In genomic region chr2:143379955-143380354, GRCh38 we compare ENCODE assay signal across 27 cellular contexts.
DNase-seq lines count a peak whose midpoint lies in the region; ATAC-seq, FAIRE-seq and TF ChIP-seq lines count a peak whose summit lies in the region.
"Had no signal": no experiment of that assay in that cellular context is flagged by ENCODE, and none has a peak within 500 bp of the region (broad histone marks: within the 10 kb centered on the region; RNA-seq: fewer than 3 reads in every experiment).

No MANE protein-coding gene starts in this region.

- H3K4me1 ChIP-seq in SK-N-SH (ENCODE audit: control insufficient read depth in 1 of 2, insufficient read depth in 2 of 2, low read depth in 1 of 2, low read length in 1 of 2) = no peaks in the 10 kb centered on the region
- H3K4me1 ChIP-seq: BE2C, BLaER1, Caco-2 had no signal

- POLR2A ChIA-PET in SK-N-SH (lab: Yijun Ruan, JAX) = no interaction called here

- no peak overlapping the region; a peak in 1 of 4 replicates for H3K27ac ChIP-seq in SK-N-SH (ENCODE audit: low read depth in 2 of 2, low read length in 1 of 2)
- H3K27ac ChIP-seq: BLaER1 had no signal

- WGBS in SK-N-SH (ENCODE audit: low lambda C conversion rate) = 25% methylated on average over 1 of the region's 1 CpG

- H3K4me3 ChIP-seq in SK-N-SH (ENCODE audit: low read depth in 2 of 2, low read length in 1 of 2) = no peak overlapping the region
- H3K4me3 ChIP-seq: BLaER1, GM12878 had no signal

- no peak overlapping the region for H3K9ac ChIP-seq in SK-N-SH
- H3K9ac ChIP-seq: BLaER1 had no signal

- DNase-seq in D721Med (ENCODE audit: insufficient read length, low spot score) (no peak), NCI-H82 (lab: John Stamatoyannopoulos, UW) (peak; percentile 51), SK-N-SH (peak; percentile 1), NCI-H2081 treated with DMSO at 0.1 percent for 48 hours (lab: John Stamatoyannopoulos, UW) (no peak), sciatic nerve (ENCODE audit: low spot score) (no peak), posterior cingulate gyrus (no peak), HuH-7 (ENCODE audit: low spot score) (no peak)
- DNase-seq: 8988T; ACHN; BE2C; C1 segment of cervical spinal cord; Caco-2; Calu3; CD4-positive, alpha-beta memory T cell; CD4-positive, CD25-positive, alpha-beta regulatory T cell; DMS 273 treated with DMSO at 0.1 percent for 48 hours; DMS153; DMS53; DMS79; DND-41; EL; GDM1 had no signal

- no peak for ATAC-seq in sciatic nerve
- ATAC-seq: GM12878 had no signal

- no peak for TF ChIP-seq RAD21 in SK-N-SH (IDR thresholded peaks at IDR 0.05; ENCODE audit: low read length)

- H3K9me3 ChIP-seq in SK-N-SH = no peaks in the 10 kb centered on the region
- H3K9me3 ChIP-seq: BE2C, BLaER1, Caco-2 had no signal

- no peaks in the 10 kb centered on the region for H3F3A ChIP-seq in SK-N-SH (replicated peaks; ENCODE audit: insufficient read depth)

- no peaks in the 10 kb centered on the region for H3K79me2 ChIP-seq in SK-N-SH (ENCODE audit: insufficient read depth)

- TF ChIP-seq CTCF in D721Med (IDR thresholded peaks at IDR 0.05; ENCODE audit: insufficient read depth, missing control alignments) (no peak), SK-N-SH (IDR thresholded peaks at IDR 0.05) (no peak)

- no peaks in the 10 kb centered on the region for H3K36me3 ChIP-seq in SK-N-SH (replicated peaks in 1 of 2; ENCODE audit: control insufficient read depth in 1 of 2, insufficient read depth in 2 of 2, low read length in 1 of 2)
- H3K36me3 ChIP-seq: BE2C, BLaER1 had no signal

- intact Hi-C loops in sciatic nerve (cut with DNase I) = no loop called here
- intact Hi-C loops in posterior cingulate gyrus (cut with DNase I) = no loop called here

- CTCF ChIA-PET in SK-N-SH (lab: Yijun Ruan, JAX) = no interaction called here

- no peak overlapping the region for H3K4me2 ChIP-seq in SK-N-SH
- H3K4me2 ChIP-seq: BLaER1 had no signal

- H3K9me2 ChIP-seq in SK-N-SH = no peaks in the 10 kb centered on the region

- no peaks in the 10 kb centered on the region for H3K27me3 ChIP-seq in SK-N-SH (ENCODE audit: insufficient read depth)
- H3K27me3 ChIP-seq: BE2C, BLaER1 had no signal

- no peaks in the 10 kb centered on the region for H4K20me1 ChIP-seq in SK-N-SH (ENCODE audit: insufficient read depth)
- H4K20me1 ChIP-seq: BLaER1 had no signal

- H2AFZ ChIP-seq in SK-N-SH (ENCODE audit: low read depth) = no peak overlapping the region

- FAIRE-seq in D721Med (lab: Jason Lieb, UNC) = peak; percentile 11
- FAIRE-seq: A204.1, GM12878, GM12892, GM18507 had no signal

- peak in 1 of 2 experiments; percentile 50; a peak in 1 of 4 replicates for TF ChIP-seq EP300 in SK-N-SH (IDR thresholded peaks at IDR 0.05; ENCODE audit: borderline replicate concordance in 1 of 2, low read depth in 1 of 2, low read length in 1 of 2)

TF ChIP-seq in SK-N-SH, 30 proteins besides CTCF, POLR2A, EP300 and RAD21:
- TF ChIP-seq TEAD4 (IDR thresholded peaks at IDR 0.05; ENCODE audit: borderline replicate concordance, insufficient read depth) (no peak), FOXM1 (IDR thresholded peaks at IDR 0.05; ENCODE audit: low read depth) (no peak)

Comparison
In these comparisons a context has a peak if more than half of its experiments do, and no peak if none do; other contexts are left out.
1. DNase-seq: peak in NCI-H82 (single experiment) and SK-N-SH (single experiment); none in D721Med (single experiment), NCI-H2081 treated with DMSO at 0.1 percent for 48 hours (single experiment), sciatic nerve (single experiment), posterior cingulate gyrus (0 of 10) and HuH-7 (single experiment).